Comparison of ENCODE assay signal across 1 cellular context in the genomic region with DNA sequence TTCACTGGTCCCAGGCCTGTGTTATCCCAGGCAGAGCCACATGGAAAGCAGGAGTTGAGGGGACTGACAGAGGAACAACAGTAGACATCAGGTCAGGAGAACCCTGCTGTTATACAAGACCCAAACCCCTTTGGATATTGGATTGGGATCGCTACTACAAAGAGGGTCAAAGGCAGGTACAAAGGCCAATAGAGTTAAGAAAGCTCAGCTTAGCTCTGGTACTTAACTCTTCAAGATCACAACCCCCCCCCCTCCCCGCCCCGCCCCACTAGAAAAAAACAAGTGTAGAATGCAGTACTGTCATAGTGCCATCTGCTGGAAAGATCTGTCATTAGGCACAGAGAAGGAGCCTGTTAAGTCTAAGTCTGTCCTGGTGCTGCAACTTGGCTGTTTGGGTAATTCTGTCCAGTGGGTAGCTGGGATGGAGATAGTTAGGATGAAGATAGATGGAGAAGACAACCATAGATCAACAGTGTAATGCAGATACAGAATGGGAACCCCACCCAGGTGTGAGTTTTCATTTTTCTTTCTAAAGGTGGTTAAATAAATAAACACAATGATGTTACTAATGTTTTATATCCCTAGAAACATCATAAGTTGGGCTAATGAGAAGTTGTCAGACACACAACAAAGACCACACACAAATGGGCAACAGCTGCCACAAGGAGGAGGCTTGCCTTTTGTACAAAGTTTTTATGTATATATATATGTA.
TF ChIP-seq lines count a peak whose summit lies in the region.

No MANE protein-coding gene starts in this region.

TF ChIP-seq in HepG2, 621 proteins besides CTCF, POLR2A, EP300 and RAD21 (continued from another document and continues in another):
- TF ChIP-seq, protein P1, sequence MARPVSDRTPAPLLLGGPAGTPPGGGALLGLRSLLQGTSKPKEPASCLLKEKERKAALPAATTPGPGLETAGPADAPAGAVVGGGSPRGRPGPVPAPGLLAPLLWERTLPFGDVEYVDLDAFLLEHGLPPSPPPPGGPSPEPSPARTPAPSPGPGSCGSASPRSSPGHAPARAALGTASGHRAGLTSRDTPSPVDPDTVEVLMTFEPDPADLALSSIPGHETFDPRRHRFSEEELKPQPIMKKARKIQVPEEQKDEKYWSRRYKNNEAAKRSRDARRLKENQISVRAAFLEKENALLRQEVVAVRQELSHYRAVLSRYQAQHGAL (CRISPR knock-in tag; IDR thresholded peaks at IDR 0.05; ENCODE audit: not compliant biosample characterization) = no peak
- peak; percentile 74; the same call in 1 of the 2 replicates for TF ChIP-seq ZNF34 (CRISPR knock-in tag; IDR thresholded peaks at IDR 0.05; ENCODE audit: borderline replicate concordance)
- no peak for TF ChIP-seq ZNF143 (CRISPR knock-in tag; IDR thresholded peaks at IDR 0.05)
- peak; percentile 46 for TF ChIP-seq XRCC5 (optimal IDR thresholded peaks at IDR 0.05; ENCODE audit: low read length)
- no peak for TF ChIP-seq NFKBIZ (CRISPR knock-in tag; IDR thresholded peaks at IDR 0.05)
- TF ChIP-seq, protein P2, sequence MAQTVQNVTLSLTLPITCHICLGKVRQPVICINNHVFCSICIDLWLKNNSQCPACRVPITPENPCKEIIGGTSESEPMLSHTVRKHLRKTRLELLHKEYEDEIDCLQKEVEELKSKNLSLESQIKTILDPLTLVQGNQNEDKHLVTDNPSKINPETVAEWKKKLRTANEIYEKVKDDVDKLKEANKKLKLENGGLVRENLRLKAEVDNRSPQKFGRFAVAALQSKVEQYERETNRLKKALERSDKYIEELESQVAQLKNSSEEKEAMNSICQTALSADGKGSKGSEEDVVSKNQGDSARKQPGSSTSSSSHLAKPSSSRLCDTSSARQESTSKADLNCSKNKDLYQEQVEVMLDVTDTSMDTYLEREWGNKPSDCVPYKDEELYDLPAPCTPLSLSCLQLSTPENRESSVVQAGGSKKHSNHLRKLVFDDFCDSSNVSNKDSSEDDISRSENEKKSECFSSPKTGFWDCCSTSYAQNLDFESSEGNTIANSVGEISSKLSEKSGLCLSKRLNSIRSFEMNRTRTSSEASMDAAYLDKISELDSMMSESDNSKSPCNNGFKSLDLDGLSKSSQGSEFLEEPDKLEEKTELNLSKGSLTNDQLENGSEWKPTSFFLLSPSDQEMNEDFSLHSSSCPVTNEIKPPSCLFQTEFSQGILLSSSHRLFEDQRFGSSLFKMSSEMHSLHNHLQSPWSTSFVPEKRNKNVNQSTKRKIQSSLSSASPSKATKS (CRISPR knock-in tag; IDR thresholded peaks at IDR 0.05) = no peak
- TF ChIP-seq, protein P3, sequence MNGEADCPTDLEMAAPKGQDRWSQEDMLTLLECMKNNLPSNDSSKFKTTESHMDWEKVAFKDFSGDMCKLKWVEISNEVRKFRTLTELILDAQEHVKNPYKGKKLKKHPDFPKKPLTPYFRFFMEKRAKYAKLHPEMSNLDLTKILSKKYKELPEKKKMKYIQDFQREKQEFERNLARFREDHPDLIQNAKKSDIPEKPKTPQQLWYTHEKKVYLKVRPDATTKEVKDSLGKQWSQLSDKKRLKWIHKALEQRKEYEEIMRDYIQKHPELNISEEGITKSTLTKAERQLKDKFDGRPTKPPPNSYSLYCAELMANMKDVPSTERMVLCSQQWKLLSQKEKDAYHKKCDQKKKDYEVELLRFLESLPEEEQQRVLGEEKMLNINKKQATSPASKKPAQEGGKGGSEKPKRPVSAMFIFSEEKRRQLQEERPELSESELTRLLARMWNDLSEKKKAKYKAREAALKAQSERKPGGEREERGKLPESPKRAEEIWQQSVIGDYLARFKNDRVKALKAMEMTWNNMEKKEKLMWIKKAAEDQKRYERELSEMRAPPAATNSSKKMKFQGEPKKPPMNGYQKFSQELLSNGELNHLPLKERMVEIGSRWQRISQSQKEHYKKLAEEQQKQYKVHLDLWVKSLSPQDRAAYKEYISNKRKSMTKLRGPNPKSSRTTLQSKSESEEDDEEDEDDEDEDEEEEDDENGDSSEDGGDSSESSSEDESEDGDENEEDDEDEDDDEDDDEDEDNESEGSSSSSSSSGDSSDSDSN (CRISPR knock-in tag; IDR thresholded peaks at IDR 0.05) = no peak
- no peak for TF ChIP-seq KAT7 (CRISPR knock-in tag; IDR thresholded peaks at IDR 0.05; ENCODE audit: borderline replicate concordance)
- no peak for TF ChIP-seq ZNF350 (CRISPR knock-in tag; IDR thresholded peaks at IDR 0.05; ENCODE audit: borderline replicate concordance, low read depth)
- TF ChIP-seq, protein P4, sequence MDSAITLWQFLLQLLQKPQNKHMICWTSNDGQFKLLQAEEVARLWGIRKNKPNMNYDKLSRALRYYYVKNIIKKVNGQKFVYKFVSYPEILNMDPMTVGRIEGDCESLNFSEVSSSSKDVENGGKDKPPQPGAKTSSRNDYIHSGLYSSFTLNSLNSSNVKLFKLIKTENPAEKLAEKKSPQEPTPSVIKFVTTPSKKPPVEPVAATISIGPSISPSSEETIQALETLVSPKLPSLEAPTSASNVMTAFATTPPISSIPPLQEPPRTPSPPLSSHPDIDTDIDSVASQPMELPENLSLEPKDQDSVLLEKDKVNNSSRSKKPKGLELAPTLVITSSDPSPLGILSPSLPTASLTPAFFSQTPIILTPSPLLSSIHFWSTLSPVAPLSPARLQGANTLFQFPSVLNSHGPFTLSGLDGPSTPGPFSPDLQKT (CRISPR knock-in tag; IDR thresholded peaks at IDR 0.05; ENCODE audit: borderline replicate concordance) = no peak
- TF ChIP-seq ZNF709 (CRISPR knock-in tag; IDR thresholded peaks at IDR 0.05) = no peak
- TF ChIP-seq, protein P5, sequence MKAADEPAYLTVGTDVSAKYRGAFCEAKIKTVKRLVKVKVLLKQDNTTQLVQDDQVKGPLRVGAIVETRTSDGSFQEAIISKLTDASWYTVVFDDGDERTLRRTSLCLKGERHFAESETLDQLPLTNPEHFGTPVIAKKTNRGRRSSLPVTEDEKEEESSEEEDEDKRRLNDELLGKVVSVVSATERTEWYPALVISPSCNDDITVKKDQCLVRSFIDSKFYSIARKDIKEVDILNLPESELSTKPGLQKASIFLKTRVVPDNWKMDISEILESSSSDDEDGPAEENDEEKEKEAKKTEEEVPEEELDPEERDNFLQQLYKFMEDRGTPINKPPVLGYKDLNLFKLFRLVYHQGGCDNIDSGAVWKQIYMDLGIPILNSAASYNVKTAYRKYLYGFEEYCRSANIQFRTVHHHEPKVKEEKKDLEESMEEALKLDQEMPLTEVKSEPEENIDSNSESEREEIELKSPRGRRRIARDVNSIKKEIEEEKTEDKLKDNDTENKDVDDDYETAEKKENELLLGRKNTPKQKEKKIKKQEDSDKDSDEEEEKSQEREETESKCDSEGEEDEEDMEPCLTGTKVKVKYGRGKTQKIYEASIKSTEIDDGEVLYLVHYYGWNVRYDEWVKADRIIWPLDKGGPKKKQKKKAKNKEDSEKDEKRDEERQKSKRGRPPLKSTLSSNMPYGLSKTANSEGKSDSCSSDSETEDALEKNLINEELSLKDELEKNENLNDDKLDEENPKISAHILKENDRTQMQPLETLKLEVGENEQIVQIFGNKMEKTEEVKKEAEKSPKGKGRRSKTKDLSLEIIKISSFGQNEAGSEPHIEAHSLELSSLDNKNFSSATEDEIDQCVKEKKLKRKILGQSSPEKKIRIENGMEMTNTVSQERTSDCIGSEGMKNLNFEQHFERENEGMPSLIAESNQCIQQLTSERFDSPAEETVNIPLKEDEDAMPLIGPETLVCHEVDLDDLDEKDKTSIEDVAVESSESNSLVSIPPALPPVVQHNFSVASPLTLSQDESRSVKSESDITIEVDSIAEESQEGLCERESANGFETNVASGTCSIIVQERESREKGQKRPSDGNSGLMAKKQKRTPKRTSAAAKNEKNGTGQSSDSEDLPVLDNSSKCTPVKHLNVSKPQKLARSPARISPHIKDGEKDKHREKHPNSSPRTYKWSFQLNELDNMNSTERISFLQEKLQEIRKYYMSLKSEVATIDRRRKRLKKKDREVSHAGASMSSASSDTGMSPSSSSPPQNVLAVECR (CRISPR knock-in tag; IDR thresholded peaks at IDR 0.05; ENCODE audit: borderline replicate concordance) = peak; percentile 25; the same call in 1 of the 2 replicates
- TF ChIP-seq ZSCAN22 (CRISPR knock-in tag; IDR thresholded peaks at IDR 0.05) = no peak
- TF ChIP-seq RFX5 (IDR thresholded peaks at IDR 0.05; ENCODE audit: low read depth, low read length) = no peak
- no peak for TF ChIP-seq FOXJ3 (CRISPR knock-in tag; IDR thresholded peaks at IDR 0.05; ENCODE audit: borderline replicate concordance)
- TF ChIP-seq TBP (CRISPR knock-in tag; IDR thresholded peaks at IDR 0.05) = no peak
- peak; percentile 73 for TF ChIP-seq STAG1 (CRISPR knock-in tag; IDR thresholded peaks at IDR 0.05)
- no peak for TF ChIP-seq NKX3-1 (CRISPR knock-in tag; IDR thresholded peaks at IDR 0.05)
- TF ChIP-seq CHCHD3 (CRISPR knock-in tag; IDR thresholded peaks at IDR 0.05) = no peak
- no peak for TF ChIP-seq TMF1 (CRISPR knock-in tag; IDR thresholded peaks at IDR 0.05; ENCODE audit: low read depth)
- no peak for TF ChIP-seq IRX3 (CRISPR knock-in tag; IDR thresholded peaks at IDR 0.05; ENCODE audit: borderline replicate concordance, low read depth)
- TF ChIP-seq, protein P6, sequence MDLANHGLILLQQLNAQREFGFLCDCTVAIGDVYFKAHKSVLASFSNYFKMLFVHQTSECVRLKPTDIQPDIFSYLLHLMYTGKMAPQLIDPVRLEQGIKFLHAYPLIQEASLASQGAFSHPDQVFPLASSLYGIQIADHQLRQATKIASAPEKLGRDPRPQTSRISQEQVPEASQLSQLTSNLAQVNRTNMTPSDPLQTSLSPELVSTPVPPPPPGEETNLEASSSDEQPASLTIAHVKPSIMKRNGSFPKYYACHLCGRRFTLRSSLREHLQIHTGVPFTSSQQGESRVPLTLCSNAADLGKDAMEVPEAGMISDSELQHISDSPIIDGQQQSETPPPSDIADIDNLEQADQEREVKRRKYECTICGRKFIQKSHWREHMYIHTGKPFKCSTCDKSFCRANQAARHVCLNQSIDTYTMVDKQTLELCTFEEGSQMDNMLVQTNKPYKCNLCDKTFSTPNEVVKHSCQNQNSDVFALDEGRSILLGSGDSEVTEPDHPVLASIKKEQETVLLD (CRISPR knock-in tag; IDR thresholded peaks at IDR 0.05; ENCODE audit: low read depth) = no peak
- no peak for TF ChIP-seq PTBP1 (IDR thresholded peaks at IDR 0.05; ENCODE audit: low read depth, low read length, poor library complexity, severe bottlenecking)
- TF ChIP-seq, protein P7, sequence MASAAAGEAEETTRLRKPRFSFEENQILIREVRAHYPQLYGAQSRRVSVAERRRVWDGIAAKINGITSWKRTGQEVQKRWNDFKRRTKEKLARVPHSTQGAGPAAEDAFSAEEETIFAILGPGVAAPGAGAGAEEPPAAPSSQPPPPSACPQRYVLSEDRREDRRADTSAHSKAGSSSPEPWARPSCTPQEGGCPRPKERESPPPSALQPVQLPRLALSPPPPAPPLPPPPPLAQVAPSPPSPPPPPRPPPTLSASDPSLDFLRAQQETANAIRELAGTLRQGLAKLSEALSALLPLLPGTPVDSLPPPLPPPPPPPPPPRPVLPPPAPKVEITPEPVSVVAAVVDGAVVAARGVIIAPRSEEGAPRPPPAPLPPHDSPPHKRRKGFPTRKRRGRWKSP (CRISPR knock-in tag; IDR thresholded peaks at IDR 0.05) = no peak
- TF ChIP-seq ZFAT (CRISPR knock-in tag; conservative IDR thresholded peaks at IDR 0.05) = no peak
- 0 out of 2 replicates have a peak, but pooled peaks have one; percentile 54 for TF ChIP-seq ZNF317 (CRISPR knock-in tag; IDR thresholded peaks at IDR 0.05)
- TF ChIP-seq, protein P8, sequence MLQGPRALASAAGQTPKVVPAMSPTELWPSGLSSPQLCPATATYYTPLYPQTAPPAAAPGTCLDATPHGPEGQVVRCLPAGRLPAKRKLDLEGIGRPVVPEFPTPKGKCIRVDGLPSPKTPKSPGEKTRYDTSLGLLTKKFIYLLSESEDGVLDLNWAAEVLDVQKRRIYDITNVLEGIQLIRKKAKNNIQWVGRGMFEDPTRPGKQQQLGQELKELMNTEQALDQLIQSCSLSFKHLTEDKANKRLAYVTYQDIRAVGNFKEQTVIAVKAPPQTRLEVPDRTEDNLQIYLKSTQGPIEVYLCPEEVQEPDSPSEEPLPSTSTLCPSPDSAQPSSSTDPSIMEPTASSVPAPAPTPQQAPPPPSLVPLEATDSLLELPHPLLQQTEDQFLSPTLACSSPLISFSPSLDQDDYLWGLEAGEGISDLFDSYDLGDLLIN (CRISPR knock-in tag; IDR thresholded peaks at IDR 0.05; ENCODE audit: borderline replicate concordance) = no peak
- TF ChIP-seq, protein P9, sequence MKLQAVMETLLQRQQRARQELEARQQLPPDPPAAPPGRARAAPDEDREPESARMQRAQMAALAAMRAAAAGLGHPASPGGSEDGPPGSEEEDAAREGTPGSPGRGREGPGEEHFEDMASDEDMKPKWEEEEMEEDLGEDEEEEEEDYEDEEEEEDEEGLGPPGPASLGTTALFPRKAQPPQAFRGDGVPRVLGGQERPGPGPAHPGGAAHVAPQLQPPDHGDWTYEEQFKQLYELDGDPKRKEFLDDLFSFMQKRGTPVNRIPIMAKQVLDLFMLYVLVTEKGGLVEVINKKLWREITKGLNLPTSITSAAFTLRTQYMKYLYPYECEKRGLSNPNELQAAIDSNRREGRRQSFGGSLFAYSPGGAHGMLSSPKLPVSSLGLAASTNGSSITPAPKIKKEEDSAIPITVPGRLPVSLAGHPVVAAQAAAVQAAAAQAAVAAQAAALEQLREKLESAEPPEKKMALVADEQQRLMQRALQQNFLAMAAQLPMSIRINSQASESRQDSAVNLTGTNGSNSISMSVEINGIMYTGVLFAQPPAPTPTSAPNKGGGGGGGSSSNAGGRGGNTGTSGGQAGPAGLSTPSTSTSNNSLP (IDR thresholded peaks at IDR 0.05; ENCODE audit: low read depth, low read length) = no peak; the same call in 1 of the 2 replicates
- no peak for TF ChIP-seq JUNB (CRISPR knock-in tag; IDR thresholded peaks at IDR 0.05; ENCODE audit: borderline replicate concordance)
- no peak for TF ChIP-seq SP2 (CRISPR knock-in tag; IDR thresholded peaks at IDR 0.05)
- TF ChIP-seq MED13 (CRISPR knock-in tag; IDR thresholded peaks at IDR 0.05) = no peak
- TF ChIP-seq, protein P10, sequence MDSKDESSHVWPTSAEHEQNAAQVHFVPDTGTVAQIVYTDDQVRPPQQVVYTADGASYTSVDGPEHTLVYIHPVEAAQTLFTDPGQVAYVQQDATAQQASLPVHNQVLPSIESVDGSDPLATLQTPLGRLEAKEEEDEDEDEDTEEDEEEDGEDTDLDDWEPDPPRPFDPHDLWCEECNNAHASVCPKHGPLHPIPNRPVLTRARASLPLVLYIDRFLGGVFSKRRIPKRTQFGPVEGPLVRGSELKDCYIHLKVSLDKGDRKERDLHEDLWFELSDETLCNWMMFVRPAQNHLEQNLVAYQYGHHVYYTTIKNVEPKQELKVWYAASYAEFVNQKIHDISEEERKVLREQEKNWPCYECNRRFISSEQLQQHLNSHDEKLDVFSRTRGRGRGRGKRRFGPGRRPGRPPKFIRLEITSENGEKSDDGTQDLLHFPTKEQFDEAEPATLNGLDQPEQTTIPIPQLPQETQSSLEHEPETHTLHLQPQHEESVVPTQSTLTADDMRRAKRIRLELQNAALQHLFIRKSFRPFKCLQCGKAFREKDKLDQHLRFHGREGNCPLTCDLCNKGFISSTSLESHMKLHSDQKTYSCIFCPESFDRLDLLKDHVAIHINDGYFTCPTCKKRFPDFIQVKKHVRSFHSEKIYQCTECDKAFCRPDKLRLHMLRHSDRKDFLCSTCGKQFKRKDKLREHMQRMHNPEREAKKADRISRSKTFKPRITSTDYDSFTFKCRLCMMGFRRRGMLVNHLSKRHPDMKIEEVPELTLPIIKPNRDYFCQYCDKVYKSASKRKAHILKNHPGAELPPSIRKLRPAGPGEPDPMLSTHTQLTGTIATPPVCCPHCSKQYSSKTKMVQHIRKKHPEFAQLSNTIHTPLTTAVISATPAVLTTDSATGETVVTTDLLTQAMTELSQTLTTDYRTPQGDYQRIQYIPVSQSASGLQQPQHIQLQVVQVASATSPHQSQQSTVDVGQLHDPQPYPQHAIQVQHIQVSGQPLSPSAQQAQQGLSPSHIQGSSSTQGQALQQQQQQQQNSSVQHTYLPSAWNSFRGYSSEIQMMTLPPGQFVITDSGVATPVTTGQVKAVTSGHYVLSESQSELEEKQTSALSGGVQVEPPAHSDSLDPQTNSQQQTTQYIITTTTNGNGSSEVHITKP (CRISPR knock-in tag; IDR thresholded peaks at IDR 0.05; ENCODE audit: low read depth) = 0 out of 2 replicates have a peak, but pooled peaks have one; percentile 34
- TF ChIP-seq SAP130 (CRISPR knock-in tag; IDR thresholded peaks at IDR 0.05; ENCODE audit: low read depth) = peak; percentile 32; the same call in 1 of the 2 replicates
